In the genomic region with DNA sequence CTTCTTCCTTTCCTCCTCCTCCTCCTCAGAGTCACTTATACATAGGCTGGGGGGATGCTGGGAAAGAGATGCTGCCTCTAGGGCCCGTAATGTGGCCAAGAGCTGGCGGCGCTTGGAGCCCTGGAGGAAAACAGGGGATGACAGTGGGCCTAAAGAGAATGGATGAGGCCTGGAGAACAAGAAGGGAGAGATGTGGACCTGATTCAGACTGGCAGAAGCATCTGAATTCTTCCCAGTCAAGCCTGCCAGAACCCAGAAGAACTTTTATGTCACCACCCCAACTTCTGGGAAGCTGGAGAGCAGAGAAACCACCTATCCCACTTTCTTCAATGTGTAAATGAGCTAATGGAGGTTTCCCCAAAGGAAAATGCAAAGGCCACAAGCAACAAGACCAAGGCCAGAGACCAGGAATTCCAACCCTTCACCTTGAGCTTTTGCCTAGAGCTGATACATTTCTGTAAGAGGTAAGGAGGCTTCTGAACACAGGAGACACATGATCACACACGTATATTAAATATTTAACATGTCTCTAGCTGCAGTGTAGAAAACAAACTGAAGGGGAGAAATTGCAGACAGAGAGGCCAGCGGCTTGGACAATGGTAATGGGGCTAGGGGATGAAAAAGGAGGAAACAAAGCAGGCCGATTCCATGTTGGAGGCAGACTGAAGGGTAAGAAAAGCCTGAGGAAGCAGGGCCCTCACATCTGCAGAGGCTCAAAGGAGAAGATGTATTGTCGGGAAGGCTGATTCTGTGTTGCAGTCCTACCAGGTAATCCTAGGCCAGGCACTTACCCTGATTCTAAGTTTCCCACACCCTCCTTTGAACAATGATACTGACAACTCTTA, we compare ENCODE assay signal across 2 cellular contexts.
TF ChIP-seq lines count a peak whose summit lies in the region.

No MANE protein-coding gene starts in this region.

TF ChIP-seq in SK-N-SH, 30 proteins besides CTCF, POLR2A, EP300 and RAD21 (continued from another document):
- TF ChIP-seq, protein P1, sequence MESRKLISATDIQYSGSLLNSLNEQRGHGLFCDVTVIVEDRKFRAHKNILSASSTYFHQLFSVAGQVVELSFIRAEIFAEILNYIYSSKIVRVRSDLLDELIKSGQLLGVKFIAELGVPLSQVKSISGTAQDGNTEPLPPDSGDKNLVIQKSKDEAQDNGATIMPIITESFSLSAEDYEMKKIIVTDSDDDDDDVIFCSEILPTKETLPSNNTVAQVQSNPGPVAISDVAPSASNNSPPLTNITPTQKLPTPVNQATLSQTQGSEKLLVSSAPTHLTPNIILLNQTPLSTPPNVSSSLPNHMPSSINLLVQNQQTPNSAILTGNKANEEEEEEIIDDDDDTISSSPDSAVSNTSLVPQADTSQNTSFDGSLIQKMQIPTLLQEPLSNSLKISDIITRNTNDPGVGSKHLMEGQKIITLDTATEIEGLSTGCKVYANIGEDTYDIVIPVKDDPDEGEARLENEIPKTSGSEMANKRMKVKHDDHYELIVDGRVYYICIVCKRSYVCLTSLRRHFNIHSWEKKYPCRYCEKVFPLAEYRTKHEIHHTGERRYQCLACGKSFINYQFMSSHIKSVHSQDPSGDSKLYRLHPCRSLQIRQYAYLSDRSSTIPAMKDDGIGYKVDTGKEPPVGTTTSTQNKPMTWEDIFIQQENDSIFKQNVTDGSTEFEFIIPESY (IDR thresholded peaks at IDR 0.05; ENCODE audit: borderline replicate concordance, low read depth): no peak
- TF ChIP-seq RCOR1 (IDR thresholded peaks at IDR 0.05; ENCODE audit: low read length): no peak

TF ChIP-seq in SK-N-SH treated with all-trans-retinoic acid at 6 μM for 48 hours, 23 proteins besides CTCF, POLR2A, EP300 and RAD21 (continued from another document):
- TF ChIP-seq, protein P2, sequence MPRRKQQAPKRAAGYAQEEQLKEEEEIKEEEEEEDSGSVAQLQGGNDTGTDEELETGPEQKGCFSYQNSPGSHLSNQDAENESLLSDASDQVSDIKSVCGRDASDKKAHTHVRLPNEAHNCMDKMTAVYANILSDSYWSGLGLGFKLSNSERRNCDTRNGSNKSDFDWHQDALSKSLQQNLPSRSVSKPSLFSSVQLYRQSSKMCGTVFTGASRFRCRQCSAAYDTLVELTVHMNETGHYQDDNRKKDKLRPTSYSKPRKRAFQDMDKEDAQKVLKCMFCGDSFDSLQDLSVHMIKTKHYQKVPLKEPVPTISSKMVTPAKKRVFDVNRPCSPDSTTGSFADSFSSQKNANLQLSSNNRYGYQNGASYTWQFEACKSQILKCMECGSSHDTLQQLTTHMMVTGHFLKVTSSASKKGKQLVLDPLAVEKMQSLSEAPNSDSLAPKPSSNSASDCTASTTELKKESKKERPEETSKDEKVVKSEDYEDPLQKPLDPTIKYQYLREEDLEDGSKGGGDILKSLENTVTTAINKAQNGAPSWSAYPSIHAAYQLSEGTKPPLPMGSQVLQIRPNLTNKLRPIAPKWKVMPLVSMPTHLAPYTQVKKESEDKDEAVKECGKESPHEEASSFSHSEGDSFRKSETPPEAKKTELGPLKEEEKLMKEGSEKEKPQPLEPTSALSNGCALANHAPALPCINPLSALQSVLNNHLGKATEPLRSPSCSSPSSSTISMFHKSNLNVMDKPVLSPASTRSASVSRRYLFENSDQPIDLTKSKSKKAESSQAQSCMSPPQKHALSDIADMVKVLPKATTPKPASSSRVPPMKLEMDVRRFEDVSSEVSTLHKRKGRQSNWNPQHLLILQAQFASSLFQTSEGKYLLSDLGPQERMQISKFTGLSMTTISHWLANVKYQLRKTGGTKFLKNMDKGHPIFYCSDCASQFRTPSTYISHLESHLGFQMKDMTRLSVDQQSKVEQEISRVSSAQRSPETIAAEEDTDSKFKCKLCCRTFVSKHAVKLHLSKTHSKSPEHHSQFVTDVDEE (CRISPR knock-in tag; IDR thresholded peaks at IDR 0.05): no peak
- TF ChIP-seq, protein P3, sequence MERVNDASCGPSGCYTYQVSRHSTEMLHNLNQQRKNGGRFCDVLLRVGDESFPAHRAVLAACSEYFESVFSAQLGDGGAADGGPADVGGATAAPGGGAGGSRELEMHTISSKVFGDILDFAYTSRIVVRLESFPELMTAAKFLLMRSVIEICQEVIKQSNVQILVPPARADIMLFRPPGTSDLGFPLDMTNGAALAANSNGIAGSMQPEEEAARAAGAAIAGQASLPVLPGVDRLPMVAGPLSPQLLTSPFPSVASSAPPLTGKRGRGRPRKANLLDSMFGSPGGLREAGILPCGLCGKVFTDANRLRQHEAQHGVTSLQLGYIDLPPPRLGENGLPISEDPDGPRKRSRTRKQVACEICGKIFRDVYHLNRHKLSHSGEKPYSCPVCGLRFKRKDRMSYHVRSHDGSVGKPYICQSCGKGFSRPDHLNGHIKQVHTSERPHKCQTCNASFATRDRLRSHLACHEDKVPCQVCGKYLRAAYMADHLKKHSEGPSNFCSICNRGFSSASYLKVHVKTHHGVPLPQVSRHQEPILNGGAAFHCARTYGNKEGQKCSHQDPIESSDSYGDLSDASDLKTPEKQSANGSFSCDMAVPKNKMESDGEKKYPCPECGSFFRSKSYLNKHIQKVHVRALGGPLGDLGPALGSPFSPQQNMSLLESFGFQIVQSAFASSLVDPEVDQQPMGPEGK (CRISPR knock-in tag; IDR thresholded peaks at IDR 0.05; ENCODE audit: borderline replicate concordance): no peak
- no peak for TF ChIP-seq ARNTL (CRISPR knock-in tag; IDR thresholded peaks at IDR 0.05; ENCODE audit: borderline replicate concordance, low read depth)
- TF ChIP-seq GLIS3 (CRISPR knock-in tag; IDR thresholded peaks at IDR 0.05): no peak
- TF ChIP-seq ZNF8 (CRISPR knock-in tag; IDR thresholded peaks at IDR 0.05): no peak
- TF ChIP-seq TCF4 (CRISPR knock-in tag; IDR thresholded peaks at IDR 0.05; ENCODE audit: borderline replicate concordance): no peak
- no peak for TF ChIP-seq ZFP30 (CRISPR knock-in tag; IDR thresholded peaks at IDR 0.05)
- TF ChIP-seq, protein P4, sequence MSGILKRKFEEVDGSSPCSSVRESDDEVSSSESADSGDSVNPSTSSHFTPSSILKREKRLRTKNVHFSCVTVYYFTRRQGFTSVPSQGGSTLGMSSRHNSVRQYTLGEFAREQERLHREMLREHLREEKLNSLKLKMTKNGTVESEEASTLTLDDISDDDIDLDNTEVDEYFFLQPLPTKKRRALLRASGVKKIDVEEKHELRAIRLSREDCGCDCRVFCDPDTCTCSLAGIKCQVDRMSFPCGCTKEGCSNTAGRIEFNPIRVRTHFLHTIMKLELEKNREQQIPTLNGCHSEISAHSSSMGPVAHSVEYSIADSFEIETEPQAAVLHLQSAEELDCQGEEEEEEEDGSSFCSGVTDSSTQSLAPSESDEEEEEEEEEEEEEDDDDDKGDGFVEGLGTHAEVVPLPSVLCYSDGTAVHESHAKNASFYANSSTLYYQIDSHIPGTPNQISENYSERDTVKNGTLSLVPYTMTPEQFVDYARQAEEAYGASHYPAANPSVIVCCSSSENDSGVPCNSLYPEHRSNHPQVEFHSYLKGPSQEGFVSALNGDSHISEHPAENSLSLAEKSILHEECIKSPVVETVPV (CRISPR knock-in tag; IDR thresholded peaks at IDR 0.05): no peak
- no peak for TF ChIP-seq ZNF70 (CRISPR knock-in tag; IDR thresholded peaks at IDR 0.05)
- TF ChIP-seq BACH2 (CRISPR knock-in tag; IDR thresholded peaks at IDR 0.05; ENCODE audit: borderline replicate concordance): no peak
- TF ChIP-seq ESRRG (CRISPR knock-in tag; IDR thresholded peaks at IDR 0.05): no peak
- TF ChIP-seq RARB (CRISPR knock-in tag; IDR thresholded peaks at IDR 0.05): no peak
- TF ChIP-seq CSDC2 (CRISPR knock-in tag; IDR thresholded peaks at IDR 0.05): no peak
